10 cellular contexts compared by ENCODE assay signal in the genomic region with DNA sequence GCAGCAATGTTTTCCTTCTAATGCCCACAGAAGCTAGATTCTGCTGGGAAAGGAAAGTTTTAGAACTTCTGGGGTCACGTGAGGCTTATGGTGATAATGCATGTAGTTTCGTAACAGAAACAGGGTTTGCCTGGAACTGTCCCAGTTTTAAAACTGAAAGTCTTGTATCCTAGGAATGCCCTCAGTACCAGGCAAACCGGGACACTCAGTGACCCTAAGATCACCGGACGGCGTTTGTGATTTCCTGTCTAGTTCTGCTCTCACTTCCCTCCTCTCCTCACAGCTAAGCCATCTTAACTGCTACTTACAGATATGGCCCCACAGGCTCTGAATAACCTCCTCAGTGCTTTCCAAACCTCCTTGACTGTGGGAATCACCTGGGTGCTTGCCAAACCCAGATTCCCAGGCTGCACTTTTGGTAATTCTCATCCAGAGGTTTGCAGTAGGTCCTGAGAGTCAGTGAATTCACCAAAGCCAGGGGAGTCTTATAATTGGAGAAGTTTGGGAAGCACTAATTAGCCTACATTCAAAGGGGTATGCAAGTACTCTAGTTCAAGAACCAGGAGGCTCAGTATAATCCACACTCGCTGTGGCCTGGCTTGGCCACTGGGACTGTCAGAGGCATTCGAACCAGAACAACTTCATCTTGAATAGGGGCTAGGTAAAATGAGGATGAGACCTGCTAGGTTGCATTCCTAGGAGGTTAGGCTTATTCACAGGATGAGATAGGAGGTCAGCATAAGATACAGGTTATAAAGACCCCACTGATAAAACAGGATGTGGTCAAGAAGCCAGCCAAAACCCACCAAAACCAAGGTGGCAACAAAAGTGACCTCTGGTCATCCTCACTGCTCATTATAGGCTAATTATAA.
DNase-seq lines count a peak whose midpoint lies in the region; ATAC-seq and TF ChIP-seq lines count a peak whose summit lies in the region.
"Had no signal": no experiment of that assay in that cellular context is flagged by ENCODE, and none has a peak within 500 bp of the region (broad histone marks: within the 10 kb centered on the region; RNA-seq: fewer than 3 reads in every experiment).

No MANE protein-coding gene starts in this region.

- H3K4me1 ChIP-seq in BE2C: no peaks in the 10 kb centered on the region

- H3K4me3 ChIP-seq in NB4 (ENCODE audit: low read depth, low read length) (no peak overlapping the region), BE2C (ENCODE audit: low read depth, low read length) (no peak overlapping the region)

- TF ChIP-seq POLR2A in NB4 (IDR thresholded peaks at IDR 0.05; ENCODE audit: extremely low read depth, insufficient read length): no peak

- peak; percentile 78 for ATAC-seq in omental fat pad (ENCODE audit: low FRiP score)
- no peak for ATAC-seq in HG03457 (IDR thresholded peaks at IDR 0.05; ENCODE audit: unreplicated experiment)

- DNase-seq in Ammon's horn (ENCODE audit: low spot score) (peak; percentile 25), NB4 (ENCODE audit: low read depth) (peak; percentile 56), fibroblast of peridontal ligament (ENCODE audit: extremely low read depth) (peak; percentile 15), omental fat pad (ENCODE audit: low spot score) (peak; percentile 25), BE2C (no peak), NCI-H69 (lab: John Stamatoyannopoulos, UW) (no peak)
- DNase-seq in stimulated activated CD4-positive, alpha-beta T cell treated with anti-CD3 and anti-CD28 coated beads, Interleukin-4, amount 100 ng/mL, for 24 hours: no peak
- DNase-seq: CD4-positive, CD25-positive, alpha-beta regulatory T cell had no signal

- no peaks in the 10 kb centered on the region for H3K36me3 ChIP-seq in BE2C
- H3K36me3 ChIP-seq: ascending aorta had no signal

- TF ChIP-seq CTCF in NB4 (IDR thresholded peaks at IDR 0.05; ENCODE audit: low read depth, low read length) (no peak), omental fat pad (IDR thresholded peaks at IDR 0.05) (no peak), BE2C (IDR thresholded peaks at IDR 0.05; ENCODE audit: low read depth, low read length) (no peak)

- peaks cover 3% of the 10 kb centered on the region; the same call in 1 of the 2 replicates for H3K9me3 ChIP-seq in BE2C
- H3K9me3 ChIP-seq: ascending aorta had no signal

- H3K27me3 ChIP-seq in BE2C: no peaks in the 10 kb centered on the region
- H3K27me3 ChIP-seq: ascending aorta had no signal

Comparison
In these comparisons a context has a peak if more than half of its experiments do, and no peak if none do; other contexts are left out.
1. DNase-seq: peak in Ammon's horn (single experiment), NB4 (single experiment), fibroblast of peridontal ligament (single experiment) and omental fat pad (single experiment); none in stimulated activated CD4-positive, alpha-beta T cell treated with anti-CD3 and anti-CD28 coated beads, Interleukin-4, amount 100 ng/mL, for 24 hours (single experiment), BE2C (single experiment) and NCI-H69 (single experiment).